In genomic region chr17:16950488-16950887, GRCh38 we compare ENCODE assay signal across 20 cellular contexts. TPM values are rescaled to one million over a fixed set of nuclear protein-coding genes. Genes with fewer than 3 reads are reported as not detected.
A peak's percentile ranks its signal among the peaks of the same experiment; 100 is the strongest.
DNase-seq lines count a peak whose midpoint lies in the region; ATAC-seq and TF ChIP-seq lines count a peak whose summit lies in the region.
"Had no signal": no experiment of that assay in that cellular context is flagged by ENCODE, and none has a peak within 500 bp of the region (broad histone marks: within the 10 kb centered on the region; RNA-seq: fewer than 3 reads in every experiment).

No MANE protein-coding gene starts in this region.

- no peak overlapping the region for H3K27ac ChIP-seq in substantia nigra (ENCODE audit: low read depth, low read length, poor library complexity, severe bottlenecking)
- H3K27ac ChIP-seq: GM23248, KMS-11, SK-N-MC had no signal

- H3K9me3 Mint-ChIP-seq in natural killer cell (peaks cover 5 to 7% of the 10 kb centered on the region in 2 donors), osteocyte (ENCODE audit: unreplicated experiment) (peaks cover 13% of the 10 kb centered on the region)
- peaks cover 7% of the 10 kb centered on the region for H3K9me3 Mint-ChIP-seq in natural killer cell treated with Interleukin-12 subunit alpha and Interleukin-12 subunit beta and Interleukin-15 and Interleukin-18, amount 100 ng/mL, for 72 hours
- H3K9me3 Mint-ChIP-seq in activated CD8-positive, alpha-beta memory T cell treated with anti-CD3 and anti-CD28 coated beads, Interleukin-2, amount 10 ng/mL, durations not matched to agents 7 days and 5 days (ENCODE audit: low read depth) = peaks cover 11% of the 10 kb centered on the region

- H3K27ac Mint-ChIP-seq in natural killer cell = no peak overlapping the region
- H3K27ac Mint-ChIP-seq in natural killer cell treated with Interleukin-12 subunit alpha and Interleukin-12 subunit beta and Interleukin-15 and Interleukin-18, amount 100 ng/mL, for 72 hours = no peak overlapping the region
- H3K27ac Mint-ChIP-seq in activated CD8-positive, alpha-beta memory T cell treated with anti-CD3 and anti-CD28 coated beads, Interleukin-2, amount 10 ng/mL, durations not matched to agents 7 days and 5 days = no peak overlapping the region
- no peak overlapping the region for H3K27ac Mint-ChIP-seq in osteocyte (ENCODE audit: unreplicated experiment)

- DNase-seq in natural killer cell (peak; percentile 5), osteocyte (ENCODE audit: extremely low spot score, unreplicated experiment) (peak; percentile 56), NCI-H526 (lab: John Stamatoyannopoulos, UW) (no peak), substantia nigra (lab: John Stamatoyannopoulos, UW) (no peak), NCI-H2029 (lab: John Stamatoyannopoulos, UW) (no peak)
- DNase-seq in natural killer cell treated with Interleukin-12 subunit alpha and Interleukin-12 subunit beta and Interleukin-15 and Interleukin-18, amount 100 ng/mL, for 72 hours (ENCODE audit: low spot score) = no peak
- DNase-seq in activated CD8-positive, alpha-beta memory T cell treated with anti-CD3 and anti-CD28 coated beads, Interleukin-2, amount 10 ng/mL, durations not matched to agents 7 days and 5 days = peak; percentile 18
- DNase-seq: C1 segment of cervical spinal cord, GM23248, NCI-H1436, NCI-H1930, NCI-H446, NCI-H69, Right ventricle myocardium superior had no signal

- peaks cover 11% of the 10 kb centered on the region for H3K36me3 Mint-ChIP-seq in natural killer cell
- peaks cover 10% of the 10 kb centered on the region for H3K36me3 Mint-ChIP-seq in natural killer cell treated with Interleukin-12 subunit alpha and Interleukin-12 subunit beta and Interleukin-15 and Interleukin-18, amount 100 ng/mL, for 72 hours
- no peaks in the 10 kb centered on the region for H3K36me3 Mint-ChIP-seq in activated CD8-positive, alpha-beta memory T cell treated with anti-CD3 and anti-CD28 coated beads, Interleukin-2, amount 10 ng/mL, durations not matched to agents 7 days and 5 days
- H3K36me3 Mint-ChIP-seq in osteocyte (ENCODE audit: unreplicated experiment) = no peaks in the 10 kb centered on the region

- CTCF ChIA-PET in activated CD8-positive, alpha-beta memory T cell treated with anti-CD3 and anti-CD28 coated beads, Interleukin-2, amount 10 ng/mL, durations not matched to agents 7 days and 5 days (lab: Charles Lee) = no interaction called here

- no peak overlapping the region for H3K4me3 Mint-ChIP-seq in natural killer cell
- no peak overlapping the region for H3K4me3 Mint-ChIP-seq in natural killer cell treated with Interleukin-12 subunit alpha and Interleukin-12 subunit beta and Interleukin-15 and Interleukin-18, amount 100 ng/mL, for 72 hours
- no peak overlapping the region for H3K4me3 Mint-ChIP-seq in activated CD8-positive, alpha-beta memory T cell treated with anti-CD3 and anti-CD28 coated beads, Interleukin-2, amount 10 ng/mL, durations not matched to agents 7 days and 5 days
- no peak overlapping the region for H3K4me3 Mint-ChIP-seq in osteocyte (ENCODE audit: unreplicated experiment)

- H3K27me3 Mint-ChIP-seq in natural killer cell (ENCODE audit: low read depth in 2 of 2) (peaks cover 17 to 22% of the 10 kb centered on the region in 2 donors), osteocyte (ENCODE audit: unreplicated experiment) (peaks cover 29% of the 10 kb centered on the region)
- H3K27me3 Mint-ChIP-seq in natural killer cell treated with Interleukin-12 subunit alpha and Interleukin-12 subunit beta and Interleukin-15 and Interleukin-18, amount 100 ng/mL, for 72 hours = peaks cover 6 to 23% of the 10 kb centered on the region in 2 donors
- peaks cover 22% of the 10 kb centered on the region for H3K27me3 Mint-ChIP-seq in activated CD8-positive, alpha-beta memory T cell treated with anti-CD3 and anti-CD28 coated beads, Interleukin-2, amount 10 ng/mL, durations not matched to agents 7 days and 5 days

- TF ChIP-seq CTCF in natural killer cell (IDR thresholded peaks at IDR 0.05) = no peak
- no peak for TF ChIP-seq CTCF in osteocyte (IDR thresholded peaks at IDR 0.05)

- H3K4me1 Mint-ChIP-seq in natural killer cell (no peaks in the 10 kb centered on the region), osteocyte (ENCODE audit: unreplicated experiment) (peaks cover 3% of the 10 kb centered on the region)
- no peaks in the 10 kb centered on the region for H3K4me1 Mint-ChIP-seq in natural killer cell treated with Interleukin-12 subunit alpha and Interleukin-12 subunit beta and Interleukin-15 and Interleukin-18, amount 100 ng/mL, for 72 hours (ENCODE audit: low read depth in 2 of 2)
- no peaks in the 10 kb centered on the region for H3K4me1 Mint-ChIP-seq in activated CD8-positive, alpha-beta memory T cell treated with anti-CD3 and anti-CD28 coated beads, Interleukin-2, amount 10 ng/mL, durations not matched to agents 7 days and 5 days

- intact Hi-C loops in natural killer cell (cut with micrococcal nuclease) = no loop called here

- ATAC-seq in natural killer cell = no peak
- ATAC-seq in natural killer cell treated with Interleukin-12 subunit alpha and Interleukin-12 subunit beta and Interleukin-15 and Interleukin-18, amount 100 ng/mL, for 72 hours = no peak
- ATAC-seq in activated CD8-positive, alpha-beta memory T cell treated with anti-CD3 and anti-CD28 coated beads, Interleukin-2, amount 10 ng/mL, durations not matched to agents 7 days and 5 days = no peak
- no peak for ATAC-seq in GM18858 (IDR thresholded peaks at IDR 0.05; ENCODE audit: unreplicated experiment)

RNA-seq across cellular contexts. Expression of gene TNFRSF13B, which starts 21.4 kb away (rescaled TPM):
- 1 to 10 TPM in 1 of 3 donors, under 1 TPM in 2; 0.70 to 7.7 (median 0.89) TPM for total RNA-seq in natural killer cell
- 1 to 10 TPM in 1 of 2 donors, not detected in 1; 2.3 TPM for total RNA-seq in natural killer cell treated with Interleukin-12 subunit alpha and Interleukin-12 subunit beta and Interleukin-15 and Interleukin-18, amount 100 ng/mL, for 72 hours
- not detected for total RNA-seq in activated CD8-positive, alpha-beta memory T cell treated with anti-CD3 and anti-CD28 coated beads, Interleukin-2, amount 10 ng/mL, durations not matched to agents 7 days and 5 days
- not detected in 2 replicates for total RNA-seq in osteocyte
- total RNA-seq: A673, GM23248, HT-29, M059J, Right ventricle myocardium superior had no signal

Comparison
In these comparisons a context has a peak if more than half of its experiments do, and no peak if none do; other contexts are left out.
1. DNase-seq: peak in natural killer cell (single experiment), activated CD8-positive, alpha-beta memory T cell treated with anti-CD3 and anti-CD28 coated beads, Interleukin-2, amount 10 ng/mL, durations not matched to agents 7 days and 5 days (single experiment) and osteocyte (single experiment); none in natural killer cell treated with Interleukin-12 subunit alpha and Interleukin-12 subunit beta and Interleukin-15 and Interleukin-18, amount 100 ng/mL, for 72 hours (single experiment), NCI-H526 (0 of 2), substantia nigra (0 of 49) and NCI-H2029 (single experiment).